ENCODE assay signal across 1 cellular context in genomic region chr1:156118175-156118868, GRCh38.
TF ChIP-seq lines count a peak whose summit lies in the region.

No MANE protein-coding gene starts in this region.

TF ChIP-seq in K562, 482 proteins besides CTCF, POLR2A, EP300 and RAD21 (continued from another document):
- TF ChIP-seq, protein P1, sequence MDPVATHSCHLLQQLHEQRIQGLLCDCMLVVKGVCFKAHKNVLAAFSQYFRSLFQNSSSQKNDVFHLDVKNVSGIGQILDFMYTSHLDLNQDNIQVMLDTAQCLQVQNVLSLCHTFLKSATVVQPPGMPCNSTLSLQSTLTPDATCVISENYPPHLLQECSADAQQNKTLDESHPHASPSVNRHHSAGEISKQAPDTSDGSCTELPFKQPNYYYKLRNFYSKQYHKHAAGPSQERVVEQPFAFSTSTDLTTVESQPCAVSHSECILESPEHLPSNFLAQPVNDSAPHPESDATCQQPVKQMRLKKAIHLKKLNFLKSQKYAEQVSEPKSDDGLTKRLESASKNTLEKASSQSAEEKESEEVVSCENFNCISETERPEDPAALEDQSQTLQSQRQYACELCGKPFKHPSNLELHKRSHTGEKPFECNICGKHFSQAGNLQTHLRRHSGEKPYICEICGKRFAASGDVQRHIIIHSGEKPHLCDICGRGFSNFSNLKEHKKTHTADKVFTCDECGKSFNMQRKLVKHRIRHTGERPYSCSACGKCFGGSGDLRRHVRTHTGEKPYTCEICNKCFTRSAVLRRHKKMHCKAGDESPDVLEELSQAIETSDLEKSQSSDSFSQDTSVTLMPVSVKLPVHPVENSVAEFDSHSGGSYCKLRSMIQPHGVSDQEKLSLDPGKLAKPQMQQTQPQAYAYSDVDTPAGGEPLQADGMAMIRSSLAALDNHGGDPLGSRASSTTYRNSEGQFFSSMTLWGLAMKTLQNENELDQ (CRISPR knock-in tag; IDR thresholded peaks at IDR 0.05; ENCODE audit: borderline replicate concordance), result no peak
- TF ChIP-seq, protein P2, sequence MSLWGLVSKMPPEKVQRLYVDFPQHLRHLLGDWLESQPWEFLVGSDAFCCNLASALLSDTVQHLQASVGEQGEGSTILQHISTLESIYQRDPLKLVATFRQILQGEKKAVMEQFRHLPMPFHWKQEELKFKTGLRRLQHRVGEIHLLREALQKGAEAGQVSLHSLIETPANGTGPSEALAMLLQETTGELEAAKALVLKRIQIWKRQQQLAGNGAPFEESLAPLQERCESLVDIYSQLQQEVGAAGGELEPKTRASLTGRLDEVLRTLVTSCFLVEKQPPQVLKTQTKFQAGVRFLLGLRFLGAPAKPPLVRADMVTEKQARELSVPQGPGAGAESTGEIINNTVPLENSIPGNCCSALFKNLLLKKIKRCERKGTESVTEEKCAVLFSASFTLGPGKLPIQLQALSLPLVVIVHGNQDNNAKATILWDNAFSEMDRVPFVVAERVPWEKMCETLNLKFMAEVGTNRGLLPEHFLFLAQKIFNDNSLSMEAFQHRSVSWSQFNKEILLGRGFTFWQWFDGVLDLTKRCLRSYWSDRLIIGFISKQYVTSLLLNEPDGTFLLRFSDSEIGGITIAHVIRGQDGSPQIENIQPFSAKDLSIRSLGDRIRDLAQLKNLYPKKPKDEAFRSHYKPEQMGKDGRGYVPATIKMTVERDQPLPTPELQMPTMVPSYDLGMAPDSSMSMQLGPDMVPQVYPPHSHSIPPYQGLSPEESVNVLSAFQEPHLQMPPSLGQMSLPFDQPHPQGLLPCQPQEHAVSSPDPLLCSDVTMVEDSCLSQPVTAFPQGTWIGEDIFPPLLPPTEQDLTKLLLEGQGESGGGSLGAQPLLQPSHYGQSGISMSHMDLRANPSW (CRISPR knock-in tag; IDR thresholded peaks at IDR 0.05), result no peak
- TF ChIP-seq ZNF507 (tag; conservative IDR thresholded peaks at IDR 0.05) (no peak), SETDB1 (IDR thresholded peaks at IDR 0.05; ENCODE audit: low read length) (no peak), SAFB2 (IDR thresholded peaks at IDR 0.05; ENCODE audit: borderline replicate concordance, low read depth, low read length, severe bottlenecking) (no peak), KDM1A (IDR thresholded peaks at IDR 0.05) (no peak), ZNF121 (CRISPR knock-in tag; conservative IDR thresholded peaks at IDR 0.05) (no peak), TCF3 (CRISPR knock-in tag; IDR thresholded peaks at IDR 0.05) (peak; percentile 7; the same call in 1 of the 2 replicates), PHF20 (IDR thresholded peaks at IDR 0.05; ENCODE audit: partially characterized antibody) (no peak)
- TF ChIP-seq, protein P3, sequence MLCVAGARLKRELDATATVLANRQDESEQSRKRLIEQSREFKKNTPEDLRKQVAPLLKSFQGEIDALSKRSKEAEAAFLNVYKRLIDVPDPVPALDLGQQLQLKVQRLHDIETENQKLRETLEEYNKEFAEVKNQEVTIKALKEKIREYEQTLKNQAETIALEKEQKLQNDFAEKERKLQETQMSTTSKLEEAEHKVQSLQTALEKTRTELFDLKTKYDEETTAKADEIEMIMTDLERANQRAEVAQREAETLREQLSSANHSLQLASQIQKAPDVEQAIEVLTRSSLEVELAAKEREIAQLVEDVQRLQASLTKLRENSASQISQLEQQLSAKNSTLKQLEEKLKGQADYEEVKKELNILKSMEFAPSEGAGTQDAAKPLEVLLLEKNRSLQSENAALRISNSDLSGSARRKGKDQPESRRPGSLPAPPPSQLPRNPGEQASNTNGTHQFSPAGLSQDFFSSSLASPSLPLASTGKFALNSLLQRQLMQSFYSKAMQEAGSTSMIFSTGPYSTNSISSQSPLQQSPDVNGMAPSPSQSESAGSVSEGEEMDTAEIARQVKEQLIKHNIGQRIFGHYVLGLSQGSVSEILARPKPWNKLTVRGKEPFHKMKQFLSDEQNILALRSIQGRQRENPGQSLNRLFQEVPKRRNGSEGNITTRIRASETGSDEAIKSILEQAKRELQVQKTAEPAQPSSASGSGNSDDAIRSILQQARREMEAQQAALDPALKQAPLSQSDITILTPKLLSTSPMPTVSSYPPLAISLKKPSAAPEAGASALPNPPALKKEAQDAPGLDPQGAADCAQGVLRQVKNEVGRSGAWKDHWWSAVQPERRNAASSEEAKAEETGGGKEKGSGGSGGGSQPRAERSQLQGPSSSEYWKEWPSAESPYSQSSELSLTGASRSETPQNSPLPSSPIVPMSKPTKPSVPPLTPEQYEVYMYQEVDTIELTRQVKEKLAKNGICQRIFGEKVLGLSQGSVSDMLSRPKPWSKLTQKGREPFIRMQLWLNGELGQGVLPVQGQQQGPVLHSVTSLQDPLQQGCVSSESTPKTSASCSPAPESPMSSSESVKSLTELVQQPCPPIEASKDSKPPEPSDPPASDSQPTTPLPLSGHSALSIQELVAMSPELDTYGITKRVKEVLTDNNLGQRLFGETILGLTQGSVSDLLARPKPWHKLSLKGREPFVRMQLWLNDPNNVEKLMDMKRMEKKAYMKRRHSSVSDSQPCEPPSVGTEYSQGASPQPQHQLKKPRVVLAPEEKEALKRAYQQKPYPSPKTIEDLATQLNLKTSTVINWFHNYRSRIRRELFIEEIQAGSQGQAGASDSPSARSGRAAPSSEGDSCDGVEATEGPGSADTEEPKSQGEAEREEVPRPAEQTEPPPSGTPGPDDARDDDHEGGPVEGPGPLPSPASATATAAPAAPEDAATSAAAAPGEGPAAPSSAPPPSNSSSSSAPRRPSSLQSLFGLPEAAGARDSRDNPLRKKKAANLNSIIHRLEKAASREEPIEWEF (CRISPR knock-in tag; IDR thresholded peaks at IDR 0.05), result no peak
- TF ChIP-seq, protein P4, sequence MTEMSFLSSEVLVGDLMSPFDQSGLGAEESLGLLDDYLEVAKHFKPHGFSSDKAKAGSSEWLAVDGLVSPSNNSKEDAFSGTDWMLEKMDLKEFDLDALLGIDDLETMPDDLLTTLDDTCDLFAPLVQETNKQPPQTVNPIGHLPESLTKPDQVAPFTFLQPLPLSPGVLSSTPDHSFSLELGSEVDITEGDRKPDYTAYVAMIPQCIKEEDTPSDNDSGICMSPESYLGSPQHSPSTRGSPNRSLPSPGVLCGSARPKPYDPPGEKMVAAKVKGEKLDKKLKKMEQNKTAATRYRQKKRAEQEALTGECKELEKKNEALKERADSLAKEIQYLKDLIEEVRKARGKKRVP (CRISPR knock-in tag; IDR thresholded peaks at IDR 0.05), result no peak
